ENCODE assay signal across 20 cellular contexts in the genomic region with DNA sequence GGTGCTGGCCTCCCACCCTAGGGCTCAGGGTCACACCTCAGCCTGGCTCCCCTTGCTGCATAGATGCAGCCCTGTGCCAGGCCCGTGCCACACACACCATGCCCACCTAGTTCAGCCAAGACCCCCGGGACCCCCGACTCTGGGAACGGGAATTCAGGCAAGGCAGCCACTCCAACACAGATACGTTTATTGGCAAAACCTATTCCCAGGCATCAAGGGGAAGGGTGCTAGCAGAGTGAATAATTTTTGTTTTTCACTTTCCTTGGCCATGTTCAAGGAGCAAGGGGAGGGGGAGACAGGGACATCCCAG. TPM values are rescaled to one million over a fixed set of nuclear protein-coding genes. Genes with fewer than 3 reads are reported as not detected.
"Had no signal": no experiment of that assay in that cellular context is flagged by ENCODE, and none has a peak within 500 bp of the region (broad histone marks: within the 10 kb centered on the region; RNA-seq: fewer than 3 reads in every experiment).

No MANE protein-coding gene starts in this region.

- H3K27ac Mint-ChIP-seq: activated CD4-positive, alpha-beta memory T cell treated with anti-CD3 and anti-CD28 coated beads for 36 hours; activated T-cell treated with anti-CD3 and anti-CD28 coated beads, Interleukin-2, amount 50 U/mL, for 72 hours; brain; T-helper 2 cell treated with Interferon-gamma antibody and Interleukin-4, amounts not matched to agents 5 μg/mL and 100 μg/mL, for 36 hours had no signal

- H3K9me3 ChIP-seq: gastrocnemius medialis, heart left ventricle, transverse colon had no signal

- ATAC-seq: activated T-cell treated with anti-CD3 and anti-CD28 coated beads, Interleukin-2, amount 50 U/mL, for 72 hours had no signal

- H3K27me3 ChIP-seq: gastrocnemius medialis, heart left ventricle, transverse colon had no signal

- H3K4me3 ChIP-seq: coronary artery, gastrocnemius medialis, heart left ventricle, lung, transverse colon had no signal

- DNase-seq: activated CD4-positive, alpha-beta memory T cell treated with anti-CD3 and anti-CD28 coated beads for 36 hours; activated CD4-positive, CD25-positive, alpha-beta regulatory T cell treated with anti-CD3 and anti-CD28 coated beads, Interleukin-2, amount 50 U/mL, for 72 hours; activated CD8-positive, alpha-beta memory T cell treated with anti-CD3 and anti-CD28 coated beads, Interleukin-2, amount 50 U/mL, for 48 hours; activated gamma-delta T cell; activated T-cell treated with anti-CD3 and anti-CD28 coated beads, Interleukin-2, amount 50 U/mL, for 72 hours; central memory CD4-positive, alpha-beta T cell; effector CD8-positive, alpha-beta T cell; naive B cell; nucleus accumbens; stimulated activated CD4-positive, alpha-beta T cell treated with anti-CD3 and anti-CD28 coated beads, Interleukin-2, amount 100 ng/mL, for 48 hours; transverse colon had no signal

- H3K27ac ChIP-seq: coronary artery, epithelial cell of prostate, transverse colon had no signal

- H3K9me3 Mint-ChIP-seq: activated CD4-positive, alpha-beta memory T cell treated with anti-CD3 and anti-CD28 coated beads for 36 hours; activated T-cell treated with anti-CD3 and anti-CD28 coated beads, Interleukin-2, amount 50 U/mL, for 72 hours; T-helper 2 cell treated with Interferon-gamma antibody and Interleukin-4, amounts not matched to agents 5 μg/mL and 100 μg/mL, for 36 hours had no signal

- H3K36me3 ChIP-seq: gastrocnemius medialis, heart left ventricle, transverse colon had no signal

- H3K36me3 Mint-ChIP-seq: activated CD4-positive, alpha-beta memory T cell treated with anti-CD3 and anti-CD28 coated beads for 36 hours; activated naive CD8-positive, alpha-beta T cell; brain; naive B cell had no signal

- H3K4me3 Mint-ChIP-seq: activated CD4-positive, alpha-beta memory T cell treated with anti-CD3 and anti-CD28 coated beads for 36 hours; activated naive CD8-positive, alpha-beta T cell; activated T-cell treated with anti-CD3 and anti-CD28 coated beads, Interleukin-2, amount 50 U/mL, for 72 hours; brain; T-helper 2 cell treated with Interferon-gamma antibody and Interleukin-4, amounts not matched to agents 5 μg/mL and 100 μg/mL, for 36 hours had no signal

- H3K27me3 Mint-ChIP-seq: activated CD4-positive, alpha-beta memory T cell treated with anti-CD3 and anti-CD28 coated beads for 36 hours; activated naive CD8-positive, alpha-beta T cell; naive B cell had no signal

RNA-seq across cellular contexts. Expression of gene SLC4A1, which starts 19.8 kb away (rescaled TPM):
- total RNA-seq: activated CD4-positive, alpha-beta memory T cell treated with anti-CD3 and anti-CD28 coated beads for 36 hours; activated T-cell treated with anti-CD3 and anti-CD28 coated beads, Interleukin-2, amount 50 U/mL, for 72 hours; left colon; transverse colon had no signal
